ENCODE assay signal across 18 cellular contexts in genomic region chr1:221239911-221240310, GRCh38.
"Had no signal": no experiment of that assay in that cellular context is flagged by ENCODE, and none has a peak within 500 bp of the region (broad histone marks: within the 10 kb centered on the region; RNA-seq: fewer than 3 reads in every experiment).

No MANE protein-coding gene starts in this region.

- H3K9me3 ChIP-seq: tibial nerve had no signal

- FAIRE-seq: endothelial cell of umbilical vein, islet of Langerhans, urothelium cell line had no signal

- H3K4me1 ChIP-seq: foreskin keratinocyte, tibial nerve had no signal

- H3K27me3 Mint-ChIP-seq: progenitor cell of endocrine pancreas; stimulated activated naive CD8-positive, alpha-beta T cell treated with anti-CD3 and anti-CD28 coated beads, Interleukin-15, Interleukin-2, amounts not matched to agents 100 ng/mL and 50 ng/mL, for 24 hours had no signal

- H3K4me3 Mint-ChIP-seq: mesothelial cell of epicardium; stimulated activated naive CD8-positive, alpha-beta T cell treated with anti-CD3 and anti-CD28 coated beads, Interleukin-15, Interleukin-2, amounts not matched to agents 100 ng/mL and 50 ng/mL, for 24 hours had no signal

- H3K27ac ChIP-seq: cardiac muscle cell, foreskin keratinocyte, hepatocyte, tibial nerve had no signal

- H3K9me3 Mint-ChIP-seq: activated naive CD4-positive, alpha-beta T cell treated with anti-CD3 and anti-CD28 coated beads, Interleukin-2, amount 50 U/mL, for 72 hours; mesothelial cell of epicardium; stimulated activated naive CD8-positive, alpha-beta T cell treated with anti-CD3 and anti-CD28 coated beads, Interleukin-15, Interleukin-2, amounts not matched to agents 100 ng/mL and 50 ng/mL, for 24 hours had no signal

- H3K27ac Mint-ChIP-seq: mesothelial cell of epicardium; progenitor cell of endocrine pancreas; stimulated activated naive CD8-positive, alpha-beta T cell treated with anti-CD3 and anti-CD28 coated beads, Interleukin-15, Interleukin-2, amounts not matched to agents 100 ng/mL and 50 ng/mL, for 24 hours had no signal

- H3K4me3 ChIP-seq: cardiac muscle cell, hepatocyte, lung, tibial nerve had no signal

- DNase-seq: activated CD4-positive, alpha-beta T cell treated with anti-CD3 and anti-CD28 coated beads, Interleukin-2, amount 50 U/mL, for 4 hours; activated gamma-delta T cell; dermis blood vessel endothelial cell; effector memory CD4-positive, alpha-beta T cell; left colon; stimulated activated CD4-positive, alpha-beta T cell treated with anti-CD3 and anti-CD28 coated beads, Interleukin-2, amount 100 ng/mL, for 24 hours had no signal

- ATAC-seq: activated naive CD4-positive, alpha-beta T cell treated with anti-CD3 and anti-CD28 coated beads, Interleukin-2, amount 50 U/mL, for 72 hours; foreskin keratinocyte; left colon had no signal

- H3K36me3 Mint-ChIP-seq: activated naive CD4-positive, alpha-beta T cell treated with anti-CD3 and anti-CD28 coated beads, Interleukin-2, amount 50 U/mL, for 72 hours; mesothelial cell of epicardium had no signal

- H3K36me3 ChIP-seq: cardiac muscle cell, tibial nerve had no signal
